In the genomic region with DNA sequence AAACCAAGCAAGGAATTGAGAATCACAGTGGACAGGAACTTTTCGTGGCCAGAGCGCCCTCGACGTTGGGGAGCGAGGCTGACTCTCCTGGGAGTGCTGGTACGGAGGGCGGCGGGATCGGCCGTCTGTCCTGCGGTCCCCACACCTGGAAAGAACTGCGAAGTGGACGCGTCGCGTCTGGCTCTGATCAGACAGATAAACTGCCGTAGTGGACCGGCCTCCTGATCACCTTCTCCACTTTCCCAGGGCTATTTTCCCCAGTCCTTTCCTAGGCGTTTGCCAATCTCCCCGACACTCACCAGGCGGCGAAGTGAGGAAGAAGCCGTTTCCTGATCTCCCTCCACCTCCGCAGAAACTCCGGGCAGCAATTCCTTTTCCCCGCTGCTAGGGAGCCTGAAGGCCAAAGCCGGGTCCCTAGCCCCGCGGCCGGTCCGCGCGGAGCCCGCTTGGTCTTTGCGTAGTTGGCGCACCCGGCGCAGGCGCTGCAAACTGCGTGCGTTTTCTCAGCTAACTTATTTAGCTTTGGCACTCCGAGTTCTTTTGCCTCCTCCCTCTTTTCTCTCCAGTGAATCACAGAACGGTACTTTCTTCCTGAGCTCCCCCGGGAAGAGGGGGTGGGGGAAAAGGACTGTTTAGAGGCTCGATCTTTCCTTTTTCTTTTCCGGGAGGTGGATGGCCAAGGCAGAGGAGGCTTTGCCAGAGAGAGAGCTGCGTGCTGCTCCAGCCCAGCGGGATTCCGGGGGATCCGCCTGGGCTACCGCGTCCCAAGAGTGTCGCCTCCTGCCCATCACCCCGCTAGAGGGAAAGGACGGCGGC, we compare ENCODE assay signal across 8 cellular contexts. TPM values are rescaled to one million over a fixed set of nuclear protein-coding genes. Genes with fewer than 3 reads are reported as not detected.
DNase-seq lines count a peak whose midpoint lies in the region; ATAC-seq and TF ChIP-seq lines count a peak whose summit lies in the region.

Gene ARSJ, minus strand, starts transcription at position 491 of the 816 bp plus-strand sequence. CDS start 813 bp downstream, outside the sequence.

- no peak within 1 kb of the TSS for H3K27ac Mint-ChIP-seq in activated CD4-positive, alpha-beta T cell treated with anti-CD3 and anti-CD28 coated beads for 36 hours

- peaks cover 40% of the 10 kb centered on the region for H3K27me3 Mint-ChIP-seq in activated CD4-positive, alpha-beta T cell treated with anti-CD3 and anti-CD28 coated beads for 36 hours

- peak within 1 kb of the TSS; percentile 87 to 95 for H3K27ac ChIP-seq in breast epithelium
- no peak within 1 kb of the TSS for H3K27ac ChIP-seq in iPS DF 6.9 (ENCODE audit: low read length)
- H3K27ac ChIP-seq in psoas muscle: peak within 1 kb of the TSS; percentile 19

- no CpG with 5 or more reads among the region's 56 CpGs for WGBS in iPS DF 6.9 (ENCODE audit: insufficient coverage, insufficient read length)
- WGBS in psoas muscle, 3 donors: 1% methylated on average over 55 to 56 of the region's 56 CpGs

- TF ChIP-seq CTCF in breast epithelium (IDR thresholded peaks at IDR 0.05) (no peak), psoas muscle (IDR thresholded peaks at IDR 0.05) (no peak)

- H3K27me3 ChIP-seq in breast epithelium: no peaks in the 10 kb centered on the region
- no peaks in the 10 kb centered on the region for H3K27me3 ChIP-seq in iPS DF 6.9 (ENCODE audit: control insufficient read depth, insufficient read depth, low read length)
- H3K27me3 ChIP-seq in psoas muscle (ENCODE audit: insufficient read depth in 3 of 3, low read length in 2 of 3): peaks cover 0 to 19% (median 3%) of the 10 kb centered on the region in 3 donors

- H3K4me1 ChIP-seq in breast epithelium (no peaks in the 10 kb centered on the region), iPS DF 6.9 (ENCODE audit: control insufficient read depth, insufficient read depth, low read length) (peaks cover 3% of the 10 kb centered on the region; the same call in 1 of the 2 replicates), psoas muscle (no peaks in the 10 kb centered on the region)

- H3K4me1 Mint-ChIP-seq in activated CD4-positive, alpha-beta T cell treated with anti-CD3 and anti-CD28 coated beads for 36 hours: peaks cover 16% of the 10 kb centered on the region

- no peaks in the 10 kb centered on the region for H3K36me3 ChIP-seq in breast epithelium
- H3K36me3 ChIP-seq in iPS DF 6.9 (ENCODE audit: control insufficient read depth, insufficient read depth, low read length): no peaks in the 10 kb centered on the region
- H3K36me3 ChIP-seq in psoas muscle (ENCODE audit: insufficient read depth in 1 of 2, low read depth in 1 of 2): no peaks in the 10 kb centered on the region

- POLR2A ChIA-PET in activated CD4-positive, alpha-beta T cell treated with anti-CD3 and anti-CD28 coated beads for 36 hours (lab: Charles Lee): no interaction called here

- TF ChIP-seq POLR2A in breast epithelium (IDR thresholded peaks at IDR 0.05): peak; percentile 45

- intact Hi-C loops in activated CD4-positive, alpha-beta T cell treated with anti-CD3 and anti-CD28 coated beads for 36 hours (cut with DNase I, micrococcal nuclease): no loop called here
- intact Hi-C loops in breast epithelium (cut with DNase I; ENCODE audit: low total_unique reads) (loop anchor here (10.0 kb wide), 1 partner anchor 1745 kb away; the partner anchor contains the start of gene AP1AR), psoas muscle (cut with DNase I) (no loop called here)

- peaks cover 4% of the 10 kb centered on the region for H3K9me3 Mint-ChIP-seq in activated CD4-positive, alpha-beta T cell treated with anti-CD3 and anti-CD28 coated beads for 36 hours (ENCODE audit: low read depth)

- CTCF ChIA-PET in activated CD4-positive, alpha-beta T cell treated with anti-CD3 and anti-CD28 coated beads for 36 hours (lab: Charles Lee): interaction anchor here (0.7 to 0.9 kb wide), 2 partner anchors 67 to 92 kb away, joined by 3 to 4 read pairs; no protein-coding TSS in a partner anchor

- peak within 1 kb of the TSS; percentile 71 for H3K4me3 Mint-ChIP-seq in activated CD4-positive, alpha-beta T cell treated with anti-CD3 and anti-CD28 coated beads for 36 hours

- DNase-seq in activated CD4-positive, alpha-beta T cell treated with anti-CD3 and anti-CD28 coated beads for 36 hours: peak; percentile 41
- no peak for DNase-seq in activated CD4-positive, alpha-beta T cell treated with anti-CD3 and anti-CD28 coated beads for 1 hour
- DNase-seq in SHP77 treated with DMSO at 0.1 percent for 48 hours (lab: John Stamatoyannopoulos, UW) (peak; percentile 45), breast epithelium (ENCODE audit: low spot score in 2 of 2) (peak; percentile 28 to 51), iPS DF 6.9 (ENCODE audit: low read depth, low spot score) (no peak), psoas muscle (peak; percentile 66 to 67), NCI-H345 treated with DMSO at 0.1 percent for 48 hours (lab: John Stamatoyannopoulos, UW; ENCODE audit: unreplicated experiment) (no peak)

- H3K36me3 Mint-ChIP-seq in activated CD4-positive, alpha-beta T cell treated with anti-CD3 and anti-CD28 coated beads for 36 hours (ENCODE audit: low read depth): no peaks in the 10 kb centered on the region

- no peaks in the 10 kb centered on the region for H3K9me3 ChIP-seq in breast epithelium
- H3K9me3 ChIP-seq in iPS DF 6.9 (ENCODE audit: control insufficient read depth, insufficient read depth, low read length): no peaks in the 10 kb centered on the region
- no peaks in the 10 kb centered on the region for H3K9me3 ChIP-seq in psoas muscle

- ATAC-seq in activated CD4-positive, alpha-beta T cell treated with anti-CD3 and anti-CD28 coated beads for 36 hours: peak; percentile 53
- ATAC-seq in psoas muscle: peak in 3 of 4 donors; percentile 59 to 85 (median 67)
- no peak for ATAC-seq in GM18907 (IDR thresholded peaks at IDR 0.05; ENCODE audit: unreplicated experiment)

- H3K4me3 ChIP-seq in breast epithelium (peak within 1 kb of the TSS; percentile 55 to 88 (median 68)), iPS DF 6.9 (ENCODE audit: low read length) (peak within 1 kb of the TSS; percentile 50; the same call in 1 of the 2 replicates), psoas muscle (peak within 1 kb of the TSS; percentile 69)

RNA-seq across cellular contexts. Expression of gene ARSJ, which starts in this region (rescaled TPM):
- total RNA-seq in activated CD4-positive, alpha-beta T cell treated with anti-CD3 and anti-CD28 coated beads for 36 hours: under 1 TPM in 1 of 2 experiments, not detected in 1; 0.05 TPM
- total RNA-seq in breast epithelium (10 to 100 TPM in 1 of 3 donors, 1 to 10 TPM in 2; 1.1 to 10.7 (median 8.8) TPM), psoas muscle (under 1 TPM; 0.16 to 0.34 (median 0.25) TPM)
- under 1 TPM; 0.03 to 0.35 (median 0.18) TPM for polyA plus RNA-seq in psoas muscle

Comparison
In these comparisons a context has a peak if more than half of its experiments do, and no peak if none do; other contexts are left out.
1. Peak in DNase-seq and ATAC-seq in activated CD4-positive, alpha-beta T cell treated with anti-CD3 and anti-CD28 coated beads for 36 hours; RNA of the gene not detected or under 1 TPM.
2. Peak in DNase-seq, ATAC-seq, H3K4me3 ChIP-seq and H3K27ac ChIP-seq in psoas muscle; RNA of the gene not detected or under 1 TPM.
3. DNase-seq: peak in SHP77 treated with DMSO at 0.1 percent for 48 hours (single experiment) and breast epithelium (2 of 2); none in activated CD4-positive, alpha-beta T cell treated with anti-CD3 and anti-CD28 coated beads for 1 hour (single experiment), iPS DF 6.9 (single experiment) and NCI-H345 treated with DMSO at 0.1 percent for 48 hours (single experiment).
4. Peak in every context shown above with its lines, with median percentiles within 50 percentile points of each other: H3K4me3 ChIP-seq.